18 cellular contexts compared by ENCODE assay signal in genomic region chr3:37155782-37156181, GRCh38. TPM values are rescaled to one million over a fixed set of nuclear protein-coding genes. Genes with fewer than 3 reads are reported as not detected.
DNase-seq lines count a peak whose midpoint lies in the region; ATAC-seq, FAIRE-seq and TF ChIP-seq lines count a peak whose summit lies in the region.
"Had no signal": no experiment of that assay in that cellular context is flagged by ENCODE, and none has a peak within 500 bp of the region (broad histone marks: within the 10 kb centered on the region; RNA-seq: fewer than 3 reads in every experiment).

No MANE protein-coding gene starts in this region.

- no peaks in the 10 kb centered on the region for H3K9me2 ChIP-seq in SK-N-SH

- peaks cover 10% of the 10 kb centered on the region for H3F3A ChIP-seq in SK-N-SH (replicated peaks; ENCODE audit: insufficient read depth)

- TF ChIP-seq RAD21 in SK-N-SH (IDR thresholded peaks at IDR 0.05; ENCODE audit: low read length) (no peak), K562 (CRISPR knock-in tag; conservative IDR thresholded peaks at IDR 0.05 in 1 of 2, IDR thresholded peaks at IDR 0.05 in 1 of 2) (no peak)

- CTCF ChIA-PET in SK-N-SH (lab: Yijun Ruan, JAX) (no interaction called here), K562 (lab: Yijun Ruan, JAX; ENCODE audit: low intra/inter-chr PET ratio) (no interaction called here)

- WGBS in SK-N-SH (ENCODE audit: low lambda C conversion rate) = 97% methylated on average over 8 of the region's 8 CpGs
- 85% methylated on average over 8 of the region's 8 CpGs for WGBS in K562 (ENCODE audit: insufficient coverage, low coverage, missing lambda C conversion rate)

- H3K27me3 ChIP-seq in DND-41 (ENCODE audit: insufficient read depth, low read length, poor library complexity) (no peaks in the 10 kb centered on the region), SK-N-SH (ENCODE audit: insufficient read depth) (no peaks in the 10 kb centered on the region), K562 (ENCODE audit: control insufficient read depth in 2 of 2, insufficient read depth in 2 of 2, low read length in 2 of 2) (no peaks in the 10 kb centered on the region)

- no peak overlapping the region for H3K4me2 ChIP-seq in DND-41 (ENCODE audit: insufficient read depth, low read length)
- H3K4me2 ChIP-seq in SK-N-SH = no peak overlapping the region
- no peak overlapping the region for H3K4me2 ChIP-seq in K562 (ENCODE audit: insufficient read depth, low read length)
- H3K4me2 ChIP-seq: GM23338 had no signal

- H3K9me3 Mint-ChIP-seq in stimulated activated memory B cell treated with anti-CD40 and anti-IgM and Interleukin-4, amounts not matched to agents 10 μg/mL and 1 μg/mL and 100 μg/mL, for 72 hours = no peaks in the 10 kb centered on the region
- H3K9me3 Mint-ChIP-seq: CD4-positive, alpha-beta memory T cell; GM23338; H9 had no signal

- ATAC-seq in DND-41 (ENCODE audit: insufficient read depth, low read depth) (no peak), K562 (no peak; the same call in 2 of the 3 replicates), GM21717 (IDR thresholded peaks at IDR 0.05; ENCODE audit: unreplicated experiment) (no peak)
- no peak for ATAC-seq in stimulated activated memory B cell treated with anti-CD40 and anti-IgM and Interleukin-4, amounts not matched to agents 10 μg/mL and 1 μg/mL and 100 μg/mL, for 72 hours
- ATAC-seq: GM23338, HCT116 had no signal

- TF ChIP-seq EP300 in SK-N-SH (IDR thresholded peaks at IDR 0.05; ENCODE audit: borderline replicate concordance in 1 of 2, low read depth in 1 of 2, low read length in 1 of 2) = no peak
- TF ChIP-seq EP300 in K562 (IDR thresholded peaks at IDR 0.05; ENCODE audit: low read length) = no peak

- H4K20me1 ChIP-seq in DND-41 (ENCODE audit: insufficient read depth, low read length) = no peaks in the 10 kb centered on the region
- no peaks in the 10 kb centered on the region for H4K20me1 ChIP-seq in SK-N-SH (ENCODE audit: insufficient read depth)
- no peaks in the 10 kb centered on the region for H4K20me1 ChIP-seq in K562 (replicated peaks; ENCODE audit: control insufficient read depth, insufficient read depth, low read length)

- H3K4me3 Mint-ChIP-seq in stimulated activated memory B cell treated with anti-CD40 and anti-IgM and Interleukin-4, amounts not matched to agents 10 μg/mL and 1 μg/mL and 100 μg/mL, for 72 hours = no peak overlapping the region
- H3K4me3 Mint-ChIP-seq: CD4-positive, alpha-beta memory T cell; GM23338; H9 had no signal

- TF ChIP-seq POLR2A in K562 (conservative IDR thresholded peaks at IDR 0.05) = no peak

- H3K4me1 Mint-ChIP-seq in stimulated activated memory B cell treated with anti-CD40 and anti-IgM and Interleukin-4, amounts not matched to agents 10 μg/mL and 1 μg/mL and 100 μg/mL, for 72 hours = peaks cover 11% of the 10 kb centered on the region

- H3K9me3 ChIP-seq in DND-41 (ENCODE audit: insufficient read depth, low read length, severe bottlenecking) = no peaks in the 10 kb centered on the region
- no peaks in the 10 kb centered on the region for H3K9me3 ChIP-seq in KOPT-K1 (ENCODE audit: insufficient read depth, low read length, poor library complexity, severe bottlenecking)
- H3K9me3 ChIP-seq in SK-N-SH = no peaks in the 10 kb centered on the region
- H3K9me3 ChIP-seq in K562 (replicated peaks; ENCODE audit: control insufficient read depth, insufficient read depth, low read depth, low read length) = no peaks in the 10 kb centered on the region

- H3K27ac Mint-ChIP-seq in stimulated activated memory B cell treated with anti-CD40 and anti-IgM and Interleukin-4, amounts not matched to agents 10 μg/mL and 1 μg/mL and 100 μg/mL, for 72 hours = no peak overlapping the region
- H3K27ac Mint-ChIP-seq: GM23338, H9 had no signal

- no peaks in the 10 kb centered on the region for H3K27me3 Mint-ChIP-seq in stimulated activated memory B cell treated with anti-CD40 and anti-IgM and Interleukin-4, amounts not matched to agents 10 μg/mL and 1 μg/mL and 100 μg/mL, for 72 hours
- H3K27me3 Mint-ChIP-seq: CD4-positive, alpha-beta memory T cell had no signal

- intact Hi-C loops in K562 (cut with micrococcal nuclease) = no loop called here

- H3K9ac ChIP-seq in DND-41 (ENCODE audit: low read depth, low read length) (no peak overlapping the region), SK-N-SH (no peak overlapping the region), K562 (ENCODE audit: insufficient read depth in 1 of 2, low read depth in 2 of 2, low read length in 2 of 2) (no peak overlapping the region)

- peaks cover 19% of the 10 kb centered on the region for H3K4me1 ChIP-seq in DND-41 (ENCODE audit: insufficient read depth, low read length)
- H3K4me1 ChIP-seq in SK-N-SH (ENCODE audit: control insufficient read depth in 1 of 2, insufficient read depth in 2 of 2, low read depth in 1 of 2, low read length in 1 of 2) = peaks cover 0 to 3% of the 10 kb centered on the region in 2 experiments; a peak in 1 of 4 replicates
- H3K4me1 ChIP-seq in K562 (replicated peaks in 1 of 2; ENCODE audit: control insufficient read depth in 2 of 2, insufficient read depth in 2 of 2, low read length in 2 of 2) = no peaks in the 10 kb centered on the region; a peak in 1 of 5 replicates

- no peak for TF ChIP-seq CTCF in DND-41 (IDR thresholded peaks at IDR 0.05; ENCODE audit: borderline replicate concordance, extremely low read depth, low read length, poor library complexity, severe bottlenecking)
- no peak for TF ChIP-seq CTCF in SK-N-SH (IDR thresholded peaks at IDR 0.05)
- TF ChIP-seq CTCF in K562 (IDR thresholded peaks at IDR 0.05 in 2 of 3, conservative IDR thresholded peaks at IDR 0.05 in 1 of 3; ENCODE audit: insufficient read depth in 2 of 3, low read depth in 1 of 3, low read length in 3 of 3) = no peak

- peak; percentile 35 for FAIRE-seq in K562 (lab: Jason Lieb, UNC)
- FAIRE-seq: G401.6, GM19239 had no signal

- H3K27ac ChIP-seq in DND-41 (ENCODE audit: low read length) = peak overlapping the region; percentile 72
- peak overlapping the region; percentile 43 for H3K27ac ChIP-seq in KOPT-K1 (ENCODE audit: low read depth, low read length, poor library complexity, severe bottlenecking)
- no peak overlapping the region for H3K27ac ChIP-seq in SK-N-SH (ENCODE audit: low read depth in 2 of 2, low read length in 1 of 2)
- H3K27ac ChIP-seq in K562 (ENCODE audit: extremely low read depth, low read depth, low read length) = no peak overlapping the region

- in situ Hi-C loops in K562 (cut with MboI) = no loop called here

- POLR2A ChIA-PET in SK-N-SH (lab: Yijun Ruan, JAX) = no interaction called here
- POLR2A ChIA-PET in K562 (lab: Yijun Ruan, JAX) = interaction anchor here (1.6 kb wide), 1 partner anchor 15 kb away, joined by 5 read pairs; no protein-coding TSS in a partner anchor

- no peak overlapping the region for H3K4me3 ChIP-seq in DND-41 (ENCODE audit: low read depth in 1 of 2, low read length in 2 of 2)
- no peak overlapping the region for H3K4me3 ChIP-seq in SK-N-SH (ENCODE audit: low read depth in 2 of 2, low read length in 1 of 2)
- no peak overlapping the region for H3K4me3 ChIP-seq in K562
- H3K4me3 ChIP-seq: GM23338 had no signal

- H3K79me2 ChIP-seq in DND-41 (ENCODE audit: insufficient read depth, low read length) (peaks cover 9% of the 10 kb centered on the region; the same call in 1 of the 2 replicates), SK-N-SH (ENCODE audit: insufficient read depth) (peaks cover 99% of the 10 kb centered on the region), K562 (ENCODE audit: control insufficient read depth, insufficient read depth, low read length) (no peaks in the 10 kb centered on the region; the same call in 2 of the 3 replicates)

- no peaks in the 10 kb centered on the region for H3K9me1 ChIP-seq in K562 (ENCODE audit: control insufficient read depth, insufficient read depth, low read length)

- BruUV-seq in K562 (replicated peaks; lab: Mats Ljungman, UMichigan) = no TSS peak

- no peak for DNase-seq in DND-41
- no peak for DNase-seq in SK-N-SH
- DNase-seq in K562 (ENCODE audit: extremely low read depth in 1 of 4, low spot score in 3 of 4) = no peak
- no peak for DNase-seq in NOMO-1 (lab: John Stamatoyannopoulos, UW; ENCODE audit: unreplicated experiment in 2 of 2)
- DNase-seq: C1 segment of cervical spinal cord; Calu3; CD4-positive, alpha-beta memory T cell; COR-L47; DMS53; DMS79 treated with DMSO at 0.1 percent for 48 hours; H9 had no signal

- H2AFZ ChIP-seq in DND-41 (ENCODE audit: low read depth, low read length) = no peak overlapping the region
- H2AFZ ChIP-seq in SK-N-SH (ENCODE audit: low read depth) = no peak overlapping the region
- no peak overlapping the region for H2AFZ ChIP-seq in K562 (ENCODE audit: low read depth, low read length)
- H2AFZ ChIP-seq: GM23338 had no signal

- H3K36me3 ChIP-seq in DND-41 (ENCODE audit: insufficient read depth, low read length) (peaks cover 15% of the 10 kb centered on the region; the same call in 1 of the 2 replicates), KOPT-K1 (ENCODE audit: insufficient read depth, low read length) (peaks cover 14% of the 10 kb centered on the region), SK-N-SH (replicated peaks in 1 of 2; ENCODE audit: control insufficient read depth in 1 of 2, insufficient read depth in 2 of 2, low read length in 1 of 2) (peaks cover 6 to 19% of the 10 kb centered on the region in 2 experiments), K562 (ENCODE audit: control insufficient read depth, insufficient read depth, low read length) (peaks cover 16% of the 10 kb centered on the region; the same call in 1 of the 3 replicates)

- H3K36me3 Mint-ChIP-seq in stimulated activated memory B cell treated with anti-CD40 and anti-IgM and Interleukin-4, amounts not matched to agents 10 μg/mL and 1 μg/mL and 100 μg/mL, for 72 hours = peaks cover 44% of the 10 kb centered on the region

RNA-seq across cellular contexts. Expression of gene LRRFIP2, which starts 18.6 kb away (rescaled TPM):
- polyA plus RNA-seq in SK-N-SH (2012; rRNA removed) = 27.2 and 29.8 TPM in 2 replicates
- 35.1 and 44.4 TPM in 2 replicates for polyA plus RNA-seq in SK-N-SH (2012; cell fraction: cytosol; rRNA removed)
- 24.2 and 39.5 TPM in 2 replicates for polyA plus RNA-seq in SK-N-SH (2012; cell fraction: nucleus; rRNA removed)
- total RNA-seq in K562 (2011; cell fraction: chromatin; rRNA removed; ENCODE audit: low replicate concordance) = 55.1 and 138 TPM in 2 replicates
- 36.5 and 52.5 TPM in 2 replicates for total RNA-seq in K562 (2011; cell fraction: nucleolus; rRNA removed)
- total RNA-seq in K562 (2011; cell fraction: nucleoplasm; rRNA removed) = 96.8 and 146 TPM in 2 replicates
- 44.9 and 53.9 TPM in 2 replicates for total RNA-seq in K562 (2014; rRNA removed)
- 46.2 and 55.4 TPM in 2 replicates for total RNA-seq in K562 (2014; rRNA removed; fragmentation: Illumina TruSeq; extraction: Trizol)
- 46.0 and 49.4 TPM in 2 replicates for total RNA-seq in K562 (2015; rRNA removed; fragmentation: Illumina TruSeq; extraction: Trizol)
- 41.6 and 46.6 TPM in 2 replicates for total RNA-seq in K562 (2021)
- polyA plus RNA-seq in K562 (2011; rRNA removed) = 24.4 and 37.0 TPM in 2 replicates
- polyA plus RNA-seq in K562 (2011; cell fraction: cytosol; rRNA removed) = 13.0 and 14.1 TPM in 2 replicates
- 26.0 and 26.4 TPM in 2 replicates for polyA plus RNA-seq in K562 (2011; cell fraction: nucleus; rRNA removed)
- polyA plus RNA-seq in K562 (2012) = 31.2 and 44.6 TPM in 2 replicates
- 38.4 and 42.7 TPM in 2 replicates for polyA plus RNA-seq in K562 (2014; fragmentation: Illumina TruSeq; extraction: Trizol)
- 10 to 100 TPM in 1 of 2 experiments, 1 to 10 TPM in 1; 9.9 to 11.2 TPM for polyA plus RNA-seq in K562 (2014; fragmentation: Nextera tagmentation; extraction: Ambion mirVana)
- polyA plus RNA-seq in K562 (2014; rRNA removed) = 40.7 and 46.6 TPM in 2 replicates
- 50.0 and 53.0 TPM in 2 replicates for polyA minus RNA-seq in K562 (2011; rRNA and poly(A)+ RNA removed)
- 15.2 and 17.1 TPM in 2 replicates for polyA minus RNA-seq in K562 (2011; cell fraction: cytosol; rRNA and poly(A)+ RNA removed)
- polyA minus RNA-seq in K562 (2011; cell fraction: nucleus; rRNA and poly(A)+ RNA removed) = 58.3 and 84.4 TPM in 2 replicates

Comparison
In these comparisons a context has a peak if more than half of its experiments do, and no peak if none do; other contexts are left out.
1. H3K27ac ChIP-seq: peak in DND-41 (single experiment) and KOPT-K1 (single experiment); none in SK-N-SH (0 of 2) and K562 (single experiment).